In the genomic region with DNA sequence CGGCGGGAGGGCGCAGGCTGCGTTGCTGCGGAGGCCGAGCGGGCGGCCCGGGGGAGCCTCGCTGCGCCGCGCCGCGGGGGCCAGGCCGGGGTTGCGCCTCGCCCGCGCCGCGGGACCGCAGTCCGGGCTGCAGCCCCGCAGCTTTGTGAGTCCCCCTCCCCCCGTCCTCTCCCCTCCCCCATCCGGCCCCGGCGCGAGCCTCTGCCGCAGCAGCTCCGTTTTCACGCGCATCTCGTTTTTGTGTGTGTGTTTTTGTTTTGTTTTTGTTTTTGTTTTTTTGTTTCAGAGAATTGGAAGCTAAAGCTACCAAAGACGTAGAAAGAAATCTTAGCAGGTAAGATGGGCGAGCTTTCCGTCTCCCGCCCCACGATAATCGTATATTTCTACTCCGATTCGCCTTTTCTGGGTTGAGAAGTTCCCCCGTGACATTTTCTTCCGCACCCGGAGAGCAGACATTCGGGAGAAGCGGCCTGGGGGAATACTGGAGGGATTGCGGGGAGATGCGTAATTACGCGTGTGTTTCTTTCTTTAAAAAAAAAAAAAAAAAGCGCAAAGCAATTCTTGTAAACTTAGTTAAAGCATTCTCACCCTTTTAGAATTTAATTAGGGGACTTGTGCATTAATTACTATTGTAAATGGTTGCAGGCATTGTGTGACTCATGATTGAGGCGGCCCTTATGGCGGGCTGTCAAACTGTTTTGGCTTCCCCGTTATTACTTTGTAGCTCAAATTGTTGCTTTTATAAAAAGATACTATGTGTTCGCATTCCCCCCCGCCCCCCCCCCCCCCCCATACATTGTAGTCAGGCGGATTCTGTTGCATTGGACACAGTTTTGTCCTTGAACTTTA, we compare ENCODE assay signal across 8 cellular contexts. TPM values are rescaled to one million over a fixed set of nuclear protein-coding genes. Genes with fewer than 3 reads are reported as not detected.
DNase-seq lines count a peak whose midpoint lies in the region; ATAC-seq and TF ChIP-seq lines count a peak whose summit lies in the region.

No MANE protein-coding gene starts in this region.

- peak overlapping the region; percentile 93 for H2BK15ac ChIP-seq in mesenchymal stem cell (ENCODE audit: low read depth, poor library complexity, severe bottlenecking)

- H3K4me1 ChIP-seq in mesenchymal stem cell (ENCODE audit: control insufficient read depth, insufficient read depth, low read depth, low read length) (no peaks in the 10 kb centered on the region), stomach (peaks cover 30 to 57% (median 49%) of the 10 kb centered on the region in 4 donors)

- peak overlapping the region; percentile 54 to 97 (median 85) for H3K4me3 ChIP-seq in dorsolateral prefrontal cortex
- H3K4me3 ChIP-seq in mesenchymal stem cell (ENCODE audit: insufficient read depth in 1 of 2, low read depth in 1 of 2, low read length in 2 of 2): peak overlapping the region; percentile 92 to 97
- H3K4me3 ChIP-seq in stomach: peak overlapping the region; percentile 79 to 83 (median 80)

- TF ChIP-seq POLR2A in stomach (IDR thresholded peaks at IDR 0.05): no peak

- H4K91ac ChIP-seq in mesenchymal stem cell (ENCODE audit: low read length): peak overlapping the region; percentile 97

- CTCF ChIA-PET in activated B cell treated with CpG ODN at 0.5 μM for 24 hours (lab: Charles Lee): interaction anchor here (1.0 kb wide), 1 partner anchor 150 kb away, joined by 3 read pairs; no protein-coding TSS in a partner anchor

- peak overlapping the region in 1 of 2 experiments; percentile 93 for H3K14ac ChIP-seq in mesenchymal stem cell (ENCODE audit: low read length in 2 of 2)

- ATAC-seq in HG03460 (IDR thresholded peaks at IDR 0.05; ENCODE audit: unreplicated experiment) (peak; percentile 35), activated B cell treated with CpG ODN at 0.5 μM for 24 hours (ENCODE audit: low read depth) (peak; percentile 35), GM21526 (IDR thresholded peaks at IDR 0.05; ENCODE audit: low FRiP score, unreplicated experiment) (no peak)

- H2BK120ac ChIP-seq in mesenchymal stem cell (ENCODE audit: low read depth, low read length): peak overlapping the region; percentile 77

- H3K27ac Mint-ChIP-seq in activated B cell treated with CpG ODN at 0.5 μM for 24 hours: peak overlapping the region; percentile 97

- no peak overlapping the region for H2BK12ac ChIP-seq in mesenchymal stem cell (ENCODE audit: low read length in 2 of 2)

- H3K4ac ChIP-seq in mesenchymal stem cell (ENCODE audit: low read depth in 1 of 2, low read length in 2 of 2): peak overlapping the region; percentile 93 to 97

- under 1% methylated on average over 20 of the region's 59 CpGs for WGBS in mesenchymal stem cell
- 0 to 1% (median 0%) methylated on average over 39 to 59 of the region's 59 CpGs for WGBS in stomach, 5 donors

- no peaks in the 10 kb centered on the region for H3K9me3 Mint-ChIP-seq in activated B cell treated with CpG ODN at 0.5 μM for 24 hours

- no peak for TF ChIP-seq EP300 in stomach (IDR thresholded peaks at IDR 0.05)

- DNase-seq in NCI-H146 (lab: John Stamatoyannopoulos, UW) (peak; percentile 42), NCI-H146 treated with DMSO at 0.1 percent for 48 hours (lab: John Stamatoyannopoulos, UW; ENCODE audit: unreplicated experiment) (no peak), activated B cell treated with CpG ODN at 0.5 μM for 24 hours (no peak), dorsolateral prefrontal cortex (peak in 4 of 10 donors; percentile 13 to 47 (median 14)), mesenchymal stem cell (peak; percentile 49), stomach (peak; percentile 33)

- no peak overlapping the region for H2BK5ac ChIP-seq in mesenchymal stem cell (ENCODE audit: low read depth, low read length, poor library complexity, severe bottlenecking)

- H3K27ac ChIP-seq in dorsolateral prefrontal cortex: peak overlapping the region; percentile 8 to 99 (median 94)
- H3K27ac ChIP-seq in mesenchymal stem cell (ENCODE audit: low read length, poor library complexity, severe bottlenecking): peak overlapping the region; percentile 79
- peak overlapping the region; percentile 95 to 98 (median 97) for H3K27ac ChIP-seq in stomach

- no peaks in the 10 kb centered on the region for H3K27me3 ChIP-seq in dorsolateral prefrontal cortex
- H3K27me3 ChIP-seq in mesenchymal stem cell (ENCODE audit: control insufficient read depth in 1 of 2, insufficient read depth in 1 of 2, low read length in 2 of 2): no peaks in the 10 kb centered on the region
- H3K27me3 ChIP-seq in stomach: no peaks in the 10 kb centered on the region

- peaks cover 3% of the 10 kb centered on the region for H3K79me1 ChIP-seq in mesenchymal stem cell (replicated peaks; ENCODE audit: low read length, poor library complexity, severe bottlenecking)

- H4K8ac ChIP-seq in mesenchymal stem cell (ENCODE audit: low read length): peak overlapping the region; percentile 74

- H3K36me3 ChIP-seq in mesenchymal stem cell (ENCODE audit: control insufficient read depth in 1 of 2, insufficient read depth in 2 of 2, low read depth in 1 of 2, low read length in 2 of 2) (peaks cover 8 to 27% of the 10 kb centered on the region in 2 experiments), stomach (peaks cover 0 to 21% (median 12%) of the 10 kb centered on the region in 4 donors)

- TF ChIP-seq CTCF in activated B cell treated with CpG ODN at 0.5 μM for 24 hours (IDR thresholded peaks at IDR 0.05) (no peak), dorsolateral prefrontal cortex (IDR thresholded peaks at IDR 0.05 in 54 of 56, conservative IDR thresholded peaks at IDR 0.05 in 2 of 56; ENCODE audit: low read depth in 1 of 56, partially characterized antibody in 56 of 56) (no peak), stomach (IDR thresholded peaks at IDR 0.05) (no peak)

- peak overlapping the region; percentile 36 for H2AFZ ChIP-seq in mesenchymal stem cell (ENCODE audit: low read depth, low read length)

- peak overlapping the region; percentile 98 to 99 for H3K18ac ChIP-seq in mesenchymal stem cell (ENCODE audit: low read depth in 1 of 2, low read length in 2 of 2)

- no peaks in the 10 kb centered on the region for H3K27me3 Mint-ChIP-seq in activated B cell treated with CpG ODN at 0.5 μM for 24 hours

- H3K36me3 Mint-ChIP-seq in activated B cell treated with CpG ODN at 0.5 μM for 24 hours (ENCODE audit: low read depth): peaks cover 39% of the 10 kb centered on the region

- peak overlapping the region; percentile 68 for H3K4me2 ChIP-seq in mesenchymal stem cell (ENCODE audit: low read length, poor library complexity, severe bottlenecking)

- H3K4me3 Mint-ChIP-seq in activated B cell treated with CpG ODN at 0.5 μM for 24 hours: peak overlapping the region; percentile 99

- intact Hi-C loops in activated B cell treated with CpG ODN at 0.5 μM for 24 hours (cut with micrococcal nuclease) (loop anchor here (1.0 to 2.0 kb wide), 5 partner anchors 67 to 1581 kb away; a partner anchor contains a TSS), dorsolateral prefrontal cortex (cut with DNase I) (loop anchor here (5.0 to 10.0 kb wide), 4 partner anchors 42 to 497 kb away; no protein-coding TSS in a partner anchor), stomach (cut with DNase I; ENCODE audit: low total_unique reads) (no loop called here)

- no peak overlapping the region for H2AK5ac ChIP-seq in mesenchymal stem cell (ENCODE audit: low read length, severe bottlenecking)

- peak overlapping the region; percentile 72 to 85 for H3K23ac ChIP-seq in mesenchymal stem cell (ENCODE audit: low read length in 2 of 2)

- peaks cover 44% of the 10 kb centered on the region for H3K4me1 Mint-ChIP-seq in activated B cell treated with CpG ODN at 0.5 μM for 24 hours

- no peaks in the 10 kb centered on the region for H3K9me3 ChIP-seq in mesenchymal stem cell (ENCODE audit: control insufficient read depth, low read length)
- H3K9me3 ChIP-seq in stomach: no peaks in the 10 kb centered on the region

- peak overlapping the region; percentile 98 for H3K9ac ChIP-seq in mesenchymal stem cell (ENCODE audit: low read length)

- POLR2A ChIA-PET in activated B cell treated with CpG ODN at 0.5 μM for 24 hours (lab: Charles Lee): interaction anchor here (0.6 to 1.1 kb wide), 5 partner anchors 118 to 535 kb away, joined by 3 to 8 read pairs (median 4); a partner anchor contains a TSS

RNA-seq across cellular contexts. Expression of a gene that starts 0.7 kb away (rescaled TPM):
- total RNA-seq in activated B cell treated with CpG ODN at 0.5 μM for 24 hours (57.9 and 68.5 TPM in 2 replicates), dorsolateral prefrontal cortex (100 to 1,000 TPM in 116 of 120 experiments, 10 to 100 TPM in 4; 88.7 to 202 (median 140) TPM), stomach (10 to 100 TPM; 37.1 to 59.6 (median 47.3) TPM)
- 27.6 TPM for polyA plus RNA-seq in mesenchymal stem cell (2013, experiment 1 of 2)
- polyA plus RNA-seq in mesenchymal stem cell (2013, experiment 2 of 2): 25.0 TPM
- 10 to 100 TPM in 1 of 3 donors, 1 to 10 TPM in 2; 6.8 to 30.2 (median 10.0) TPM for polyA plus RNA-seq in stomach

Comparison
In these comparisons a context has a peak if more than half of its experiments do, and no peak if none do; other contexts are left out.
1. DNase-seq: peak in NCI-H146 (single experiment), mesenchymal stem cell (single experiment) and stomach (single experiment); none in NCI-H146 treated with DMSO at 0.1 percent for 48 hours (single experiment) and activated B cell treated with CpG ODN at 0.5 μM for 24 hours (single experiment).
2. Peak in every context shown above with its lines, with median percentiles within 50 percentile points of each other: H3K27ac ChIP-seq and H3K4me3 ChIP-seq.